In genomic region chr2:182744490-182744889, GRCh38 we compare ENCODE assay signal across 21 cellular contexts. TPM values are rescaled to one million over a fixed set of nuclear protein-coding genes. Genes with fewer than 3 reads are reported as not detected.
DNase-seq lines count a peak whose midpoint lies in the region; ATAC-seq and TF ChIP-seq lines count a peak whose summit lies in the region.
"Had no signal": no experiment of that assay in that cellular context is flagged by ENCODE, and none has a peak within 500 bp of the region (broad histone marks: within the 10 kb centered on the region; RNA-seq: fewer than 3 reads in every experiment).

No MANE protein-coding gene starts in this region.

- H3K27ac ChIP-seq in IMR-90 (ENCODE audit: insufficient read depth, low read length), result no peak overlapping the region
- H3K27ac ChIP-seq: A549, PC-9, SJSA1 had no signal

- H3K4me3 ChIP-seq in IMR-90 (ENCODE audit: insufficient read depth, low read depth, low read length) (no peak overlapping the region), choroid plexus epithelial cell (ENCODE audit: low read depth, low read length) (no peak overlapping the region), fibroblast of the aortic adventitia (ENCODE audit: low read depth, low read length) (no peak overlapping the region)
- H3K4me3 ChIP-seq: A549, MG63, PC-9, SJSA1 had no signal

- H4K91ac ChIP-seq in IMR-90 (ENCODE audit: insufficient read depth, low read depth, low read length), result no peak overlapping the region

- no peak overlapping the region for H3K18ac ChIP-seq in IMR-90 (ENCODE audit: low read depth, low read length)

- H4K8ac ChIP-seq in IMR-90 (ENCODE audit: low read depth in 2 of 2, low read length in 2 of 2), result no peak overlapping the region

- no peak overlapping the region for H3K14ac ChIP-seq in IMR-90 (replicated peaks; ENCODE audit: low read depth, low read length)

- H2BK20ac ChIP-seq in IMR-90 (ENCODE audit: low read depth, low read length), result no peak overlapping the region

- no CpG with 5 or more reads among the region's 2 CpGs for WGBS in IMR-90 (ENCODE audit: extremely low coverage in 2 of 2, insufficient read length in 1 of 2), 2 experiments

- no peak overlapping the region for H2AK9ac ChIP-seq in IMR-90 (replicated peaks; ENCODE audit: low read depth, low read length, poor library complexity)

- H4K20me1 ChIP-seq in IMR-90 (ENCODE audit: insufficient read depth, low read length), result no peaks in the 10 kb centered on the region

- no peak overlapping the region for H3K56ac ChIP-seq in IMR-90 (ENCODE audit: extremely low read depth, insufficient read depth, low read length)

- ATAC-seq in IMR-90 (ENCODE audit: low read depth) (no peak), GM21423 (IDR thresholded peaks at IDR 0.05; ENCODE audit: unreplicated experiment) (no peak)
- ATAC-seq: A549; CD8-positive, alpha-beta T cell had no signal

- H3K27me3 ChIP-seq in IMR-90 (ENCODE audit: control insufficient read depth, insufficient read depth, low read length), result no peaks in the 10 kb centered on the region
- H3K27me3 ChIP-seq: MG63, SJSA1 had no signal

- POLR2A ChIA-PET in IMR-90 (lab: Charles Lee; ENCODE audit: unreplicated experiment), result no interaction called here

- H3K9me1 ChIP-seq in IMR-90 (ENCODE audit: insufficient read depth, low read length), result no peaks in the 10 kb centered on the region

- no peak overlapping the region for H2AFZ ChIP-seq in IMR-90 (replicated peaks; ENCODE audit: low read length, poor library complexity)
- H2AFZ ChIP-seq: PC-9 had no signal

- H4K5ac ChIP-seq in IMR-90 (ENCODE audit: low read depth, low read length), result no peak overlapping the region

- no peak for TF ChIP-seq POLR2A in IMR-90 (IDR thresholded peaks at IDR 0.05; ENCODE audit: low read depth, low read length)

- TF ChIP-seq CTCF in IMR-90 (conservative IDR thresholded peaks at IDR 0.05; ENCODE audit: low read depth, low read length) (no peak), choroid plexus epithelial cell (conservative IDR thresholded peaks at IDR 0.05; ENCODE audit: low read depth, low read length) (no peak), fibroblast of the aortic adventitia (IDR thresholded peaks at IDR 0.05; ENCODE audit: insufficient read depth, low read length) (no peak)

- no peak overlapping the region for H3K9ac ChIP-seq in IMR-90 (ENCODE audit: low read depth, low read length)

- intact Hi-C loops in IMR-90 (cut with micrococcal nuclease), result no loop called here

- no peak overlapping the region for H2BK120ac ChIP-seq in IMR-90 (ENCODE audit: low read depth, low read length)

- no peak overlapping the region for H3K23ac ChIP-seq in IMR-90 (ENCODE audit: low read depth, low read length)

- CTCF ChIA-PET in IMR-90 (lab: Yijun Ruan, JAX), result no interaction called here

- H3K9me3 ChIP-seq in IMR-90 (ENCODE audit: control insufficient read depth, insufficient read depth, low read length), result no peaks in the 10 kb centered on the region
- H3K9me3 ChIP-seq: A549, MG63, SJSA1 had no signal

- BruUV-seq in IMR-90 (replicated peaks; lab: Mats Ljungman, UMichigan), result no TSS peak

- H3K4me2 ChIP-seq in IMR-90 (ENCODE audit: low read depth, low read length), result no peak overlapping the region
- H3K4me2 ChIP-seq: A549, PC-9 had no signal

- no peak for TF ChIP-seq RAD21 in IMR-90 (IDR thresholded peaks at IDR 0.05; ENCODE audit: low read length)

- no peak overlapping the region for H2BK15ac ChIP-seq in IMR-90 (ENCODE audit: low read depth, low read length)

- no peaks in the 10 kb centered on the region; a peak in 1 of 4 replicates for H3K79me1 ChIP-seq in IMR-90 (ENCODE audit: low read depth in 1 of 2, low read length in 2 of 2)

- H2BK5ac ChIP-seq in IMR-90 (ENCODE audit: low read depth, low read length, poor library complexity, severe bottlenecking), result no peak overlapping the region

- in situ Hi-C loops in IMR-90 (cut with MboI; ENCODE audit: low sequenced_read_pairs), result no loop called here

- no peak overlapping the region for H2AK5ac ChIP-seq in IMR-90 (ENCODE audit: low read depth, low read length)

- dilution Hi-C loops in IMR-90 (cut with HindIII; ENCODE audit: low sequenced_read_pairs, unreplicated experiment), result no loop called here

- DNase-seq in IMR-90, result peak; percentile 18
- peak; percentile 62 for DNase-seq in choroid plexus epithelial cell (ENCODE audit: low read depth)
- DNase-seq in fibroblast of the aortic adventitia (ENCODE audit: low read depth), result peak; percentile 27
- DNase-seq in COLO668 (lab: John Stamatoyannopoulos, UW; ENCODE audit: unreplicated experiment), result no peak
- no peak for DNase-seq in RPMI8226
- DNase-seq in NCI-H1092 treated with DMSO at 0.1 percent for 48 hours (lab: John Stamatoyannopoulos, UW), result no peak
- DNase-seq: C1 segment of cervical spinal cord; CD8-positive, alpha-beta T cell; DND-41; H7; KG1; MG63; NCI-H2029; NCI-H446; NCI-H524 treated with DMSO at 0.1 percent for 48 hours; NCI-H774; PC-9; Right ventricle myocardium superior had no signal

- peaks cover 15% of the 10 kb centered on the region for H3K36me3 ChIP-seq in IMR-90 (ENCODE audit: control insufficient read depth, insufficient read depth, low read length)

- H3K4me1 ChIP-seq in IMR-90 (ENCODE audit: control insufficient read depth, insufficient read depth, low read length), result no peaks in the 10 kb centered on the region
- H3K4me1 ChIP-seq: A549, SJSA1 had no signal

- H3K4ac ChIP-seq in IMR-90 (ENCODE audit: low read depth, low read length), result no peak overlapping the region

TF ChIP-seq in IMR-90, 13 proteins besides CTCF, POLR2A, EP300 and RAD21:
- no peak for TF ChIP-seq CEBPB (IDR thresholded peaks at IDR 0.05; ENCODE audit: low read depth, low read length)
- no peak for TF ChIP-seq CHD1 (IDR thresholded peaks at IDR 0.05; ENCODE audit: low read depth, low read length)
- no peak for TF ChIP-seq SMC3 (IDR thresholded peaks at IDR 0.05; ENCODE audit: low read depth, low read length)
- TF ChIP-seq ELK1 (IDR thresholded peaks at IDR 0.05; ENCODE audit: borderline replicate concordance, low read depth, low read length), result no peak
- TF ChIP-seq, protein P1, sequence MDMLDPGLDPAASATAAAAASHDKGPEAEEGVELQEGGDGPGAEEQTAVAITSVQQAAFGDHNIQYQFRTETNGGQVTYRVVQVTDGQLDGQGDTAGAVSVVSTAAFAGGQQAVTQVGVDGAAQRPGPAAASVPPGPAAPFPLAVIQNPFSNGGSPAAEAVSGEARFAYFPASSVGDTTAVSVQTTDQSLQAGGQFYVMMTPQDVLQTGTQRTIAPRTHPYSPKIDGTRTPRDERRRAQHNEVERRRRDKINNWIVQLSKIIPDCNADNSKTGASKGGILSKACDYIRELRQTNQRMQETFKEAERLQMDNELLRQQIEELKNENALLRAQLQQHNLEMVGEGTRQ (IDR thresholded peaks at IDR 0.05; ENCODE audit: low read depth, low read length), result no peak
- TF ChIP-seq RCOR1 (IDR thresholded peaks at IDR 0.05; ENCODE audit: insufficient replicate concordance, low read length), result no peak
- no peak for TF ChIP-seq BHLHE40 (IDR thresholded peaks at IDR 0.05; ENCODE audit: low read depth, low read length)
- no peak for TF ChIP-seq MXI1 (IDR thresholded peaks at IDR 0.05; ENCODE audit: borderline replicate concordance, low read depth, low read length)
- TF ChIP-seq MAZ (IDR thresholded peaks at IDR 0.05; ENCODE audit: borderline replicate concordance, low read depth, low read length), result no peak
- TF ChIP-seq MAFK (IDR thresholded peaks at IDR 0.05; ENCODE audit: low read depth, low read length), result no peak
- TF ChIP-seq NFE2L2 (IDR thresholded peaks at IDR 0.05; ENCODE audit: low read depth, low read length), result no peak
- TF ChIP-seq FOS (IDR thresholded peaks at IDR 0.05; ENCODE audit: low read depth, low read length), result no peak
- no peak for TF ChIP-seq RFX5 (IDR thresholded peaks at IDR 0.05; ENCODE audit: low read depth, low read length)

RNA-seq across cellular contexts. Expression of gene DNAJC10, which starts 28.4 kb away (rescaled TPM):
- total RNA-seq in IMR-90 (2012; rRNA removed) (53.2 and 120 TPM in 2 replicates), fibroblast of the aortic adventitia (ENCODE audit: low replicate concordance) (184 and 413 TPM in 2 replicates)
- polyA plus RNA-seq in IMR-90 (2012; rRNA removed), result 27.1 and 34.6 TPM in 2 replicates
- polyA plus RNA-seq in IMR-90 (2012; cell fraction: cytosol; rRNA removed), result 4.4 and 8.1 TPM in 2 replicates
- 4.2 and 45.5 TPM in 2 replicates for polyA plus RNA-seq in IMR-90 (2012; cell fraction: nucleus; rRNA removed; ENCODE audit: low replicate concordance)

Comparison
In these comparisons a context has a peak if more than half of its experiments do, and no peak if none do; other contexts are left out.
1. DNase-seq: peak in IMR-90 (single experiment), choroid plexus epithelial cell (single experiment) and fibroblast of the aortic adventitia (single experiment); none in COLO668 (single experiment), RPMI8226 (single experiment) and NCI-H1092 treated with DMSO at 0.1 percent for 48 hours (single experiment).